In genomic region chr20:62135573-62136266, GRCh38 we compare ENCODE assay signal across 19 cellular contexts. TPM values are rescaled to one million over a fixed set of nuclear protein-coding genes. Genes with fewer than 3 reads are reported as not detected.
A peak's percentile ranks its signal among the peaks of the same experiment; 100 is the strongest.
DNase-seq lines count a peak whose midpoint lies in the region; ATAC-seq, FAIRE-seq and TF ChIP-seq lines count a peak whose summit lies in the region.
"Had no signal": no experiment of that assay in that cellular context is flagged by ENCODE, and none has a peak within 500 bp of the region (broad histone marks: within the 10 kb centered on the region; RNA-seq: fewer than 3 reads in every experiment).

No MANE protein-coding gene starts in this region.

- peak overlapping the region; percentile 21; the same call in 1 of the 2 replicates for H3K27ac ChIP-seq in VCaP
- peak overlapping the region; percentile 58 for H3K27ac ChIP-seq in lower lobe of right lung
- H3K27ac ChIP-seq in testis: peak overlapping the region; percentile 7 to 45
- H3K27ac ChIP-seq: C4-2B had no signal

- H3K9me3 ChIP-seq in lower lobe of right lung (no peaks in the 10 kb centered on the region), testis (no peaks in the 10 kb centered on the region)

- peaks cover 62% of the 10 kb centered on the region for H3K4me1 Mint-ChIP-seq in activated T-cell treated with anti-CD3 and anti-CD28 coated beads, Interleukin-2, amount 50 U/mL, for 24 hours (ENCODE audit: low read depth)

- H3K4me1 ChIP-seq in lower lobe of right lung (peaks cover 45% of the 10 kb centered on the region), testis (peaks cover 6% of the 10 kb centered on the region)

- no peaks in the 10 kb centered on the region for H3K27me3 Mint-ChIP-seq in activated T-cell treated with anti-CD3 and anti-CD28 coated beads, Interleukin-2, amount 50 U/mL, for 24 hours
- H3K27me3 Mint-ChIP-seq: activated CD4-positive, alpha-beta T cell treated with anti-CD3 and anti-CD28 coated beads, Interleukin-2, amount 10 ng/mL, durations not matched to agents 24 days and 14 days had no signal

- no peak for TF ChIP-seq POLR2A in testis (IDR thresholded peaks at IDR 0.05)
- no peak for TF ChIP-seq POLR2A in lower leg skin (IDR thresholded peaks at IDR 0.05)

- intact Hi-C loops in lower lobe of right lung (cut with DNase I): no loop called here
- intact Hi-C loops in testis (cut with DNase I; ENCODE audit: low total_unique reads): no loop called here
- intact Hi-C loops in lower leg skin (cut with DNase I; ENCODE audit: low total_unique reads): loop anchor here (5.0 kb wide), 1 partner anchor 123 kb away; no protein-coding TSS in a partner anchor

- H3K36me3 ChIP-seq in lower lobe of right lung (peaks cover 100% of the 10 kb centered on the region), testis (ENCODE audit: low read depth, missing control alignments) (no peaks in the 10 kb centered on the region)

- ATAC-seq in lower lobe of right lung: no peak
- ATAC-seq: activated naive CD4-positive, alpha-beta T cell treated with anti-CD3 and anti-CD28 coated beads, Interleukin-2, amount 50 U/mL, for 72 hours had no signal

- no peaks in the 10 kb centered on the region for H3K27me3 ChIP-seq in lower lobe of right lung (ENCODE audit: low read depth)
- no peaks in the 10 kb centered on the region for H3K27me3 ChIP-seq in testis
- H3K27me3 ChIP-seq: dorsolateral prefrontal cortex had no signal

- no peaks in the 10 kb centered on the region for H3K9me3 Mint-ChIP-seq in activated T-cell treated with anti-CD3 and anti-CD28 coated beads, Interleukin-2, amount 50 U/mL, for 24 hours
- H3K9me3 Mint-ChIP-seq: activated CD4-positive, alpha-beta T cell treated with anti-CD3 and anti-CD28 coated beads, Interleukin-2, amount 10 ng/mL, durations not matched to agents 24 days and 14 days; activated naive CD4-positive, alpha-beta T cell treated with anti-CD3 and anti-CD28 coated beads, Interleukin-2, amount 50 U/mL, for 72 hours had no signal

- H3K4me3 Mint-ChIP-seq in activated T-cell treated with anti-CD3 and anti-CD28 coated beads, Interleukin-2, amount 50 U/mL, for 24 hours: no peak overlapping the region
- H3K4me3 Mint-ChIP-seq: activated CD4-positive, alpha-beta T cell treated with anti-CD3 and anti-CD28 coated beads, Interleukin-2, amount 10 ng/mL, durations not matched to agents 24 days and 14 days had no signal

- H3K27ac Mint-ChIP-seq in activated T-cell treated with anti-CD3 and anti-CD28 coated beads, Interleukin-2, amount 50 U/mL, for 24 hours: peak overlapping the region; percentile 81
- H3K27ac Mint-ChIP-seq: activated CD4-positive, alpha-beta T cell treated with anti-CD3 and anti-CD28 coated beads, Interleukin-2, amount 10 ng/mL, durations not matched to agents 24 days and 14 days; activated naive CD4-positive, alpha-beta T cell treated with anti-CD3 and anti-CD28 coated beads, Interleukin-2, amount 50 U/mL, for 72 hours had no signal

- no peak for TF ChIP-seq CTCF in VCaP (conservative IDR thresholded peaks at IDR 0.05)
- no peak for TF ChIP-seq CTCF in lower lobe of right lung (IDR thresholded peaks at IDR 0.05)
- no peak for TF ChIP-seq CTCF in testis (IDR thresholded peaks at IDR 0.05)
- TF ChIP-seq CTCF in lower leg skin (IDR thresholded peaks at IDR 0.05): no peak

- H3K4me3 ChIP-seq in lower lobe of right lung (no peak overlapping the region), testis (no peak overlapping the region), lower leg skin (ENCODE audit: low read depth, poor library complexity, severe bottlenecking) (no peak overlapping the region)
- H3K4me3 ChIP-seq: dorsolateral prefrontal cortex, GM23248, lung had no signal

- no peak for FAIRE-seq in frontal cortex (lab: Jason Lieb, UNC)
- FAIRE-seq: A204.1 had no signal

- H3K36me3 Mint-ChIP-seq in activated T-cell treated with anti-CD3 and anti-CD28 coated beads, Interleukin-2, amount 50 U/mL, for 24 hours (ENCODE audit: low read depth): peaks cover 100% of the 10 kb centered on the region

- no peak for DNase-seq in activated T-cell treated with anti-CD3 and anti-CD28 coated beads, Interleukin-2, amount 50 U/mL, for 24 hours
- no peak for DNase-seq in activated T-cell treated with anti-CD3 and anti-CD28 coated beads, Interleukin-2, amount 50 U/mL, for 1 hour
- no peak for DNase-seq in lower lobe of right lung
- no peak for DNase-seq in testis
- DNase-seq in SIG-M5 (lab: John Stamatoyannopoulos, UW): no peak
- DNase-seq in frontal cortex (ENCODE audit: low spot score in 2 of 2): no peak
- no peak for DNase-seq in lower leg skin (ENCODE audit: low spot score in 2 of 2)
- DNase-seq: activated CD4-positive, alpha-beta T cell treated with anti-CD3 and anti-CD28 coated beads, Interleukin-2, amount 10 ng/mL, durations not matched to agents 24 days and 14 days; DMS79; dorsolateral prefrontal cortex; GM23248; NCI-H1694; NCI-H2227 treated with DMSO at 0.1 percent for 48 hours; stimulated activated CD8-positive, alpha-beta memory T cell treated with anti-CD3 and anti-CD28 coated beads, Interleukin-4, amount 100 ng/mL, for 48 hours had no signal

- WGBS in testis, 2 donors: 76 to 85% methylated on average over 8 of the region's 8 CpGs
- WGBS in lower leg skin, 2 donors: 88 to 95% methylated on average over 8 of the region's 8 CpGs

RNA-seq across cellular contexts. Expression of gene PSMA7, which starts 7.5 kb away (rescaled TPM):
- 223 TPM for total RNA-seq in lower lobe of right lung
- total RNA-seq in testis: 100 to 1,000 TPM; 146 to 203 TPM
- 124 TPM for polyA plus RNA-seq in testis (ENCODE audit: insufficient read depth, low read depth, low replicate concordance)
- 124 TPM for total RNA-seq in frontal cortex
- total RNA-seq in lower leg skin: 100 to 1,000 TPM; 200 to 240 (median 225) TPM

RNA-seq across cellular contexts. Expression of gene SS18L1, which starts 7.8 kb away (rescaled TPM):
- total RNA-seq in lower lobe of right lung (17.8 TPM), testis (10 to 100 TPM; 54.6 to 69.5 TPM), frontal cortex (86.0 TPM), lower leg skin (10 to 100 TPM; 23.3 to 51.7 (median 25.8) TPM)
- 16.2 TPM for polyA plus RNA-seq in testis (ENCODE audit: insufficient read depth, low read depth, low replicate concordance)

RNA-seq across cellular contexts. Expression of gene LSM14B, which starts 13.4 kb away (rescaled TPM):
- total RNA-seq in lower lobe of right lung (36.8 TPM), testis (100 to 1,000 TPM; 116 to 137 TPM), frontal cortex (97.8 TPM), lower leg skin (10 to 100 TPM; 44.9 to 60.3 (median 49.9) TPM)
- polyA plus RNA-seq in testis (ENCODE audit: insufficient read depth, low read depth, low replicate concordance): 91.0 TPM

RNA-seq across cellular contexts. Expression of gene MTG2, which starts 47.1 kb away (rescaled TPM):
- 27.1 TPM for total RNA-seq in lower lobe of right lung
- 10 to 100 TPM; 61.9 to 76.8 TPM for total RNA-seq in testis
- 53.3 TPM for polyA plus RNA-seq in testis (ENCODE audit: insufficient read depth, low read depth, low replicate concordance)
- total RNA-seq in frontal cortex: 17.5 TPM
- 10 to 100 TPM; 21.4 to 42.0 (median 29.1) TPM for total RNA-seq in lower leg skin
